In genomic region chr2:27320958-27321543, GRCh38 we compare ENCODE assay signal across 1 cellular context.
TF ChIP-seq lines count a peak whose summit lies in the region.

No MANE protein-coding gene starts in this region.

TF ChIP-seq in K562, 482 proteins besides CTCF, POLR2A, EP300 and RAD21 (continued from another document and continues in another):
- no peak for TF ChIP-seq CEBPG (CRISPR knock-in tag; IDR thresholded peaks at IDR 0.05)
- no peak for TF ChIP-seq CEBPG (tag; conservative IDR thresholded peaks at IDR 0.05 in 1 of 2, IDR thresholded peaks at IDR 0.05 in 1 of 2)
- TF ChIP-seq KLF13 (tag; IDR thresholded peaks at IDR 0.05; ENCODE audit: borderline replicate concordance, low read depth) = no peak
- TF ChIP-seq ZNF717 (CRISPR knock-in tag; IDR thresholded peaks at IDR 0.05) = no peak
- TF ChIP-seq SREBF1 (IDR thresholded peaks at IDR 0.05; ENCODE audit: borderline replicate concordance, low read depth, low read length) = no peak
- TF ChIP-seq TCF3 (CRISPR knock-in tag; IDR thresholded peaks at IDR 0.05) = 0 out of 2 replicates have a peak, but pooled peaks have one; percentile 7
- TF ChIP-seq BCL6 (CRISPR knock-in tag; IDR thresholded peaks at IDR 0.05) = no peak
- 0 out of 2 replicates have a peak, but pooled peaks have one; percentile 4 for TF ChIP-seq PBX2 (CRISPR knock-in tag; IDR thresholded peaks at IDR 0.05; ENCODE audit: low read depth)
- no peak for TF ChIP-seq PBX2 (tag; conservative IDR thresholded peaks at IDR 0.05; ENCODE audit: low read depth)
- no peak for TF ChIP-seq ETS1 (conservative IDR thresholded peaks at IDR 0.05; ENCODE audit: control insufficient read depth, low read depth, low read length)
- TF ChIP-seq NCOA6 (IDR thresholded peaks at IDR 0.05) = no peak
- TF ChIP-seq PCBP1 (IDR thresholded peaks at IDR 0.05; ENCODE audit: low read depth, low read length, poor library complexity, severe bottlenecking) = no peak
- no peak for TF ChIP-seq YBX1 (IDR thresholded peaks at IDR 0.05)
- no peak for TF ChIP-seq ZC3H11A (IDR thresholded peaks at IDR 0.05; ENCODE audit: low read depth, low read length)
- TF ChIP-seq BMI1 (IDR thresholded peaks at IDR 0.05; ENCODE audit: low read length) = no peak
- TF ChIP-seq THAP7 (CRISPR knock-in tag; IDR thresholded peaks at IDR 0.05) = no peak
- no peak for TF ChIP-seq XRCC3 (IDR thresholded peaks at IDR 0.05)
- no peak for TF ChIP-seq RERE (CRISPR knock-in tag; IDR thresholded peaks at IDR 0.05; ENCODE audit: borderline replicate concordance)
- peak; percentile 50; the same call in 1 of the 2 replicates for TF ChIP-seq HDAC2 (IDR thresholded peaks at IDR 0.05)
- no peak; the same call in 1 of the 2 replicates for TF ChIP-seq FOXP1 (CRISPR knock-in tag; IDR thresholded peaks at IDR 0.05)
- no peak for TF ChIP-seq ELF4 (CRISPR knock-in tag; IDR thresholded peaks at IDR 0.05)
- TF ChIP-seq RNF2 (IDR thresholded peaks at IDR 0.05) = no peak
- TF ChIP-seq RBM34 (IDR thresholded peaks at IDR 0.05; ENCODE audit: borderline replicate concordance, insufficient read depth, low read length) = no peak
- TF ChIP-seq THRAP3 (IDR thresholded peaks at IDR 0.05; ENCODE audit: borderline replicate concordance) = no peak
- peak in 1 of 2 experiments; percentile 82; a peak in 2 of 4 replicates for TF ChIP-seq ZNF318 (IDR thresholded peaks at IDR 0.05; ENCODE audit: borderline replicate concordance in 1 of 2, low read depth in 1 of 2)
- TF ChIP-seq PHB2 (IDR thresholded peaks at IDR 0.05; ENCODE audit: low read depth) = no peak
- TF ChIP-seq GATAD2A (IDR thresholded peaks at IDR 0.05) = no peak
- TF ChIP-seq ZNF561 (CRISPR knock-in tag; conservative IDR thresholded peaks at IDR 0.05) = no peak
- TF ChIP-seq RB1 (IDR thresholded peaks at IDR 0.05; ENCODE audit: low read depth) = no peak; the same call in 1 of the 2 replicates
- TF ChIP-seq DEAF1 (CRISPR knock-in tag; IDR thresholded peaks at IDR 0.05) = no peak
- no peak for TF ChIP-seq THRB (CRISPR knock-in tag; conservative IDR thresholded peaks at IDR 0.05)
- TF ChIP-seq TAF7 (tag; IDR thresholded peaks at IDR 0.05) = no peak
- TF ChIP-seq TAF1 (IDR thresholded peaks at IDR 0.05; ENCODE audit: control insufficient read depth, extremely low read depth, insufficient read depth, low read length, severe bottlenecking) = no peak
- no peak for TF ChIP-seq ZNF197 (CRISPR knock-in tag; IDR thresholded peaks at IDR 0.05; ENCODE audit: low read depth)
- no peak for TF ChIP-seq OTX1 (CRISPR knock-in tag; IDR thresholded peaks at IDR 0.05)
- no peak for TF ChIP-seq SRSF9 (IDR thresholded peaks at IDR 0.05; ENCODE audit: borderline replicate concordance, low read depth, low read length)
- no peak for TF ChIP-seq ATF2 (CRISPR knock-in tag; IDR thresholded peaks at IDR 0.05)
- TF ChIP-seq ZNF445 (CRISPR knock-in tag; IDR thresholded peaks at IDR 0.05; ENCODE audit: low read depth) = no peak
